2 cellular contexts compared by ENCODE assay signal in the genomic region with DNA sequence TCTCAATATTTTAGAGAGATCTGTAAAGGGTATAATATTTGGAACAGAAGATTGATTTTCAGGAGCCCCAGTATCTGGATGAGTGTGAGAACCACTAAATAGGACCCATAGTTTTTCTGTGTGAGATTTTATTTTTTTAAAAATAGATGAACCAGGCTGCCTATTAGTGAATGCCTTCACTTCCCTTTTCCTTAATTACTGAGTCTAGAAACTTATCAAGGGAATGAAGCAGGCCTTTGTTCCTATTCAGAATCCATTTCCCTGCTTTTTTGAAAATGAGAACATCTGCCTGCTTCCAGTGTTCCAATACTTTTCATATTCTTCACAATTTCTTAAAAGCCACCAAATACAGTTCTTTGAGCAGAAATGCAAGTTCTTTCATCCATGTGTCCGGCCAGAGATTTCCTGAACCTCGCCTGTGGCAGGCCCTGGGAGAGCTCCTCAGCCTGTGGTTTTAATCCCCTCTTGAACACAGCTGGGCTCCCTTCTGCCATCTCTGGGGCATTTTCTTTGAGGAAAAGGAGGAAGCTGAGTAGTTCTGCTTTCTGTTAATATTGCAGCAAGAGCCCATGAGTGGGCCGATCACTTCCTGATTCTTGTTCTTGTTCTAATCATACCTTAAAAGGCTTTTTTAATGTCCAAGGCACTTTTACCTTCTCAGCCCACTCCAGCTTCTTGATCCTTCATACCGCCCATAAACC.
TF ChIP-seq lines count a peak whose summit lies in the region.

No MANE protein-coding gene starts in this region.

TF ChIP-seq in K562, 482 proteins besides CTCF, POLR2A, EP300 and RAD21 (continued from another document and continues in another):
- TF ChIP-seq SMARCA4 (IDR thresholded peaks at IDR 0.05) (no peak), HNRNPL (IDR thresholded peaks at IDR 0.05; ENCODE audit: low read depth, low read length) (no peak), ZNF274 (IDR thresholded peaks at IDR 0.05; ENCODE audit: borderline replicate concordance, low read depth, low read length) (no peak), ZNF766 (CRISPR knock-in tag; conservative IDR thresholded peaks at IDR 0.05) (no peak), TFE3 (CRISPR knock-in tag; IDR thresholded peaks at IDR 0.05) (no peak), JUND (IDR thresholded peaks at IDR 0.05; ENCODE audit: borderline replicate concordance, low read depth, low read length) (no peak), JUND (tag; IDR thresholded peaks at IDR 0.05; ENCODE audit: borderline replicate concordance, low read depth, low read length) (no peak), CREB3L1 (IDR thresholded peaks at IDR 0.05; ENCODE audit: borderline replicate concordance, low read depth) (no peak), ARID2 (IDR thresholded peaks at IDR 0.05) (no peak), TCF7L2 (IDR thresholded peaks at IDR 0.05; ENCODE audit: low read depth, low read length) (no peak), SPI1 (IDR thresholded peaks at IDR 0.05; ENCODE audit: borderline replicate concordance, low read depth, low read length) (peak; percentile 92), ELK3 (CRISPR knock-in tag; IDR thresholded peaks at IDR 0.05) (no peak), HDAC3 (IDR thresholded peaks at IDR 0.05; ENCODE audit: borderline replicate concordance, partially characterized antibody) (no peak)
- TF ChIP-seq, protein P1, sequence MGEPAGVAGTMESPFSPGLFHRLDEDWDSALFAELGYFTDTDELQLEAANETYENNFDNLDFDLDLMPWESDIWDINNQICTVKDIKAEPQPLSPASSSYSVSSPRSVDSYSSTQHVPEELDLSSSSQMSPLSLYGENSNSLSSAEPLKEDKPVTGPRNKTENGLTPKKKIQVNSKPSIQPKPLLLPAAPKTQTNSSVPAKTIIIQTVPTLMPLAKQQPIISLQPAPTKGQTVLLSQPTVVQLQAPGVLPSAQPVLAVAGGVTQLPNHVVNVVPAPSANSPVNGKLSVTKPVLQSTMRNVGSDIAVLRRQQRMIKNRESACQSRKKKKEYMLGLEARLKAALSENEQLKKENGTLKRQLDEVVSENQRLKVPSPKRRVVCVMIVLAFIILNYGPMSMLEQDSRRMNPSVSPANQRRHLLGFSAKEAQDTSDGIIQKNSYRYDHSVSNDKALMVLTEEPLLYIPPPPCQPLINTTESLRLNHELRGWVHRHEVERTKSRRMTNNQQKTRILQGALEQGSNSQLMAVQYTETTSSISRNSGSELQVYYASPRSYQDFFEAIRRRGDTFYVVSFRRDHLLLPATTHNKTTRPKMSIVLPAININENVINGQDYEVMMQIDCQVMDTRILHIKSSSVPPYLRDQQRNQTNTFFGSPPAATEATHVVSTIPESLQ (CRISPR knock-in tag; IDR thresholded peaks at IDR 0.05): no peak
- TF ChIP-seq, protein P2, sequence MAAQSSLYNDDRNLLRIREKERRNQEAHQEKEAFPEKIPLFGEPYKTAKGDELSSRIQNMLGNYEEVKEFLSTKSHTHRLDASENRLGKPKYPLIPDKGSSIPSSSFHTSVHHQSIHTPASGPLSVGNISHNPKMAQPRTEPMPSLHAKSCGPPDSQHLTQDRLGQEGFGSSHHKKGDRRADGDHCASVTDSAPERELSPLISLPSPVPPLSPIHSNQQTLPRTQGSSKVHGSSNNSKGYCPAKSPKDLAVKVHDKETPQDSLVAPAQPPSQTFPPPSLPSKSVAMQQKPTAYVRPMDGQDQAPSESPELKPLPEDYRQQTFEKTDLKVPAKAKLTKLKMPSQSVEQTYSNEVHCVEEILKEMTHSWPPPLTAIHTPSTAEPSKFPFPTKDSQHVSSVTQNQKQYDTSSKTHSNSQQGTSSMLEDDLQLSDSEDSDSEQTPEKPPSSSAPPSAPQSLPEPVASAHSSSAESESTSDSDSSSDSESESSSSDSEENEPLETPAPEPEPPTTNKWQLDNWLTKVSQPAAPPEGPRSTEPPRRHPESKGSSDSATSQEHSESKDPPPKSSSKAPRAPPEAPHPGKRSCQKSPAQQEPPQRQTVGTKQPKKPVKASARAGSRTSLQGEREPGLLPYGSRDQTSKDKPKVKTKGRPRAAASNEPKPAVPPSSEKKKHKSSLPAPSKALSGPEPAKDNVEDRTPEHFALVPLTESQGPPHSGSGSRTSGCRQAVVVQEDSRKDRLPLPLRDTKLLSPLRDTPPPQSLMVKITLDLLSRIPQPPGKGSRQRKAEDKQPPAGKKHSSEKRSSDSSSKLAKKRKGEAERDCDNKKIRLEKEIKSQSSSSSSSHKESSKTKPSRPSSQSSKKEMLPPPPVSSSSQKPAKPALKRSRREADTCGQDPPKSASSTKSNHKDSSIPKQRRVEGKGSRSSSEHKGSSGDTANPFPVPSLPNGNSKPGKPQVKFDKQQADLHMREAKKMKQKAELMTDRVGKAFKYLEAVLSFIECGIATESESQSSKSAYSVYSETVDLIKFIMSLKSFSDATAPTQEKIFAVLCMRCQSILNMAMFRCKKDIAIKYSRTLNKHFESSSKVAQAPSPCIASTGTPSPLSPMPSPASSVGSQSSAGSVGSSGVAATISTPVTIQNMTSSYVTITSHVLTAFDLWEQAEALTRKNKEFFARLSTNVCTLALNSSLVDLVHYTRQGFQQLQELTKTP (IDR thresholded peaks at IDR 0.05; ENCODE audit: low read depth in 1 of 2, partially characterized antibody in 2 of 2): no peak

TF ChIP-seq in HEK293T, 16 proteins besides CTCF, POLR2A, EP300 and RAD21:
- TF ChIP-seq PKNOX1 (IDR thresholded peaks at IDR 0.05) (no peak), CTBP1 (IDR thresholded peaks at IDR 0.05; ENCODE audit: borderline replicate concordance) (no peak), HDGF (IDR thresholded peaks at IDR 0.05; ENCODE audit: borderline replicate concordance) (no peak), ARNT (IDR thresholded peaks at IDR 0.05) (no peak), FOXA1 (IDR thresholded peaks at IDR 0.05) (no peak), ELF4 (IDR thresholded peaks at IDR 0.05) (no peak), FOXM1 (IDR thresholded peaks at IDR 0.05; ENCODE audit: borderline replicate concordance) (no peak), L3MBTL2 (conservative IDR thresholded peaks at IDR 0.05) (no peak), LEF1 (IDR thresholded peaks at IDR 0.05; ENCODE audit: borderline replicate concordance) (no peak), BHLHE40 (IDR thresholded peaks at IDR 0.05; ENCODE audit: borderline replicate concordance) (no peak), TARDBP (IDR thresholded peaks at IDR 0.05) (no peak), FOXK2 (IDR thresholded peaks at IDR 0.05) (no peak), SP1 (IDR thresholded peaks at IDR 0.05) (no peak), ZNF384 (IDR thresholded peaks at IDR 0.05) (no peak), SUZ12 (IDR thresholded peaks at IDR 0.05) (no peak), NFRKB (IDR thresholded peaks at IDR 0.05) (no peak)
